In genomic region chrX:138928737-138929459, GRCh38 we compare ENCODE assay signal across 24 cellular contexts.
"Had no signal": no experiment of that assay in that cellular context is flagged by ENCODE, and none has a peak within 500 bp of the region (broad histone marks: within the 10 kb centered on the region; RNA-seq: fewer than 3 reads in every experiment).

No MANE protein-coding gene starts in this region.

- H3K9ac ChIP-seq: neural progenitor cell had no signal

- H3K36me3 Mint-ChIP-seq: immature natural killer cell; natural killer cell treated with Interleukin-12 subunit alpha and Interleukin-12 subunit beta and Interleukin-15 and Interleukin-18, amount 100 ng/mL, for 72 hours; neural progenitor cell; stimulated activated naive B cell treated with anti-CD40 and anti-IgM and Interleukin-4, amounts not matched to agents 10 μg/mL and 1 μg/mL and 100 μg/mL, for 72 hours had no signal

- H3K27me3 ChIP-seq: esophagus squamous epithelium, neural progenitor cell, ovary, sigmoid colon, testis, tibial nerve, upper lobe of right lung, vagina had no signal

- H3K27ac Mint-ChIP-seq: immature natural killer cell; natural killer cell treated with Interleukin-12 subunit alpha and Interleukin-12 subunit beta and Interleukin-15 and Interleukin-18, amount 100 ng/mL, for 72 hours; stimulated activated naive B cell treated with anti-CD40 and anti-IgM and Interleukin-4, amounts not matched to agents 10 μg/mL and 1 μg/mL and 100 μg/mL, for 72 hours; stimulated activated naive CD8-positive, alpha-beta T cell treated with anti-CD3 and anti-CD28 coated beads, Interleukin-15, amount 100 ng/mL, for 72 hours had no signal

- H3K9me3 ChIP-seq: esophagus squamous epithelium, left ventricle myocardium inferior, lower lobe of right lung, ovary, right atrium auricular region, sigmoid colon, testis, tibial nerve, upper lobe of right lung, vagina had no signal

- H3K4me3 Mint-ChIP-seq: immature natural killer cell; natural killer cell treated with Interleukin-12 subunit alpha and Interleukin-12 subunit beta and Interleukin-15 and Interleukin-18, amount 100 ng/mL, for 72 hours; neural progenitor cell; stimulated activated naive B cell treated with anti-CD40 and anti-IgM and Interleukin-4, amounts not matched to agents 10 μg/mL and 1 μg/mL and 100 μg/mL, for 72 hours; stimulated activated naive CD8-positive, alpha-beta T cell treated with anti-CD3 and anti-CD28 coated beads, Interleukin-15, amount 100 ng/mL, for 72 hours had no signal

- H2AFZ ChIP-seq: neural progenitor cell had no signal

- H3K27ac ChIP-seq: esophagus squamous epithelium, left ventricle myocardium inferior, lower lobe of right lung, neural progenitor cell, ovary, right atrium auricular region, sigmoid colon, skin epidermis, testis, tibial nerve, upper lobe of right lung, vagina had no signal

- H3K36me3 ChIP-seq: esophagus squamous epithelium, left ventricle myocardium inferior, lower lobe of right lung, neural progenitor cell, ovary, right atrium auricular region, sigmoid colon, tibial nerve, upper lobe of right lung, vagina had no signal

- H3K4me1 ChIP-seq: left ventricle myocardium inferior, lower lobe of right lung, neural progenitor cell, right atrium auricular region, sigmoid colon, testis, tibial nerve, upper lobe of right lung, vagina had no signal

- H3K4me1 Mint-ChIP-seq: immature natural killer cell; stimulated activated naive B cell treated with anti-CD40 and anti-IgM and Interleukin-4, amounts not matched to agents 10 μg/mL and 1 μg/mL and 100 μg/mL, for 72 hours; stimulated activated naive CD8-positive, alpha-beta T cell treated with anti-CD3 and anti-CD28 coated beads, Interleukin-15, amount 100 ng/mL, for 72 hours had no signal

- ATAC-seq: left cardiac atrium; lower lobe of right lung; natural killer cell treated with Interleukin-12 subunit alpha and Interleukin-12 subunit beta and Interleukin-15 and Interleukin-18, amount 100 ng/mL, for 72 hours; stimulated activated naive B cell treated with anti-CD40 and anti-IgM and Interleukin-4, amounts not matched to agents 10 μg/mL and 1 μg/mL and 100 μg/mL, for 72 hours; stimulated activated naive CD8-positive, alpha-beta T cell treated with anti-CD3 and anti-CD28 coated beads, Interleukin-15, amount 100 ng/mL, for 72 hours; upper lobe of right lung had no signal

- H3K27me3 Mint-ChIP-seq: stimulated activated naive B cell treated with anti-CD40 and anti-IgM and Interleukin-4, amounts not matched to agents 10 μg/mL and 1 μg/mL and 100 μg/mL, for 72 hours; stimulated activated naive CD8-positive, alpha-beta T cell treated with anti-CD3 and anti-CD28 coated beads, Interleukin-15, amount 100 ng/mL, for 72 hours had no signal

- H3K4me2 ChIP-seq: neural progenitor cell had no signal

- DNase-seq: esophagus squamous epithelium; foreskin fibroblast; immature natural killer cell; kidney; left cardiac atrium; left ventricle myocardium inferior; lower lobe of right lung; mesenchymal stem cell; midbrain; nucleus accumbens; ovary; sigmoid colon; stimulated activated CD4-positive, alpha-beta T cell treated with anti-CD3 and anti-CD28 coated beads, Interleukin-2, amount 100 ng/mL, for 24 hours; stimulated activated CD4-positive, alpha-beta T cell treated with anti-CD3 and anti-CD28 coated beads, Interleukin-4, amount 100 ng/mL, for 4 hours; stimulated activated naive B cell treated with anti-CD40 and anti-IgM and Interleukin-4, amounts not matched to agents 10 μg/mL and 1 μg/mL and 100 μg/mL, for 72 hours; stimulated activated naive CD8-positive, alpha-beta T cell treated with anti-CD3 and anti-CD28 coated beads, Interleukin-15, amount 100 ng/mL, for 72 hours; testis; upper lobe of right lung had no signal

- H3K4me3 ChIP-seq: esophagus squamous epithelium, left ventricle myocardium inferior, lower lobe of right lung, neural progenitor cell, ovary, right atrium auricular region, sigmoid colon, skin epidermis, testis, tibial nerve, upper lobe of right lung, vagina had no signal
